ENCODE assay signal across 21 cellular contexts in the genomic region with DNA sequence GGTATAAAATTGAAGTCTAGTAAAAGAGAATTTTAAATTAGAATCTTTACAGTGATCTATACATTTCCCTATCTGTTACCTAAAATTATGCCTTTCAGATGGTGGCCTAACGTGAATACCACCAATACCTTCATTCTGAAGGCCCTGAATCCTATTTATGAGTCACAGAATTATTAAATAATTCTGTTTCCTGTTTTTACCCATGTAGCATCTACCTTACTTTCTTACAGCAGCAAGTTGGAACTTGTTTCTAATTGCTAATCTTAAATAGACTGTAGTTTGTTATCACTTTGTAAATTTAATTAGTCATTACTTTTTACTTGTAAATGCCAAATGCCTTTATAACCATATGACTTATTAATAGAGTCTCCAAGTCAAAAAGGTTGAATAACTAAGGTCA.
"Had no signal": no experiment of that assay in that cellular context is flagged by ENCODE, and none has a peak within 500 bp of the region (broad histone marks: within the 10 kb centered on the region; RNA-seq: fewer than 3 reads in every experiment).

No MANE protein-coding gene starts in this region.

- H3K4me3 Mint-ChIP-seq: activated naive CD8-positive, alpha-beta T cell treated with anti-CD3 and anti-CD28 coated beads for 36 hours; activated T-cell treated with anti-CD3 and anti-CD28 coated beads, Interleukin-2, amount 50 U/mL, for 4 hours; dendritic cell treated with granulocyte-macrophage colony-stimulating factor and Interleukin-4, amounts not matched to agents 40 ng/mL and 50 ng/mL, for 4 days; natural killer cell treated with Interleukin-12 subunit alpha and Interleukin-12 subunit beta and Interleukin-15 and Interleukin-18, amount 100 ng/mL, for 72 hours; stimulated activated effector memory CD8-positive, alpha-beta T cell treated with anti-CD3 and anti-CD28 coated beads, Interleukin-12 subunit alpha, Interleukin-12 subunit beta, amount 100 ng/mL, for 72 hours; stimulated activated naive CD8-positive, alpha-beta T cell treated with anti-CD3 and anti-CD28 coated beads, Interleukin-15, amount 100 ng/mL, for 72 hours; T-helper 1 cell treated with Interleukin-12 subunit alpha and Interleukin-12 subunit beta and Interleukin-4 antibody, amounts not matched to agents 30 μg/mL and 1 μg/mL, for 36 hours; WTC11 had no signal

- H3K9me3 Mint-ChIP-seq: activated naive CD8-positive, alpha-beta T cell treated with anti-CD3 and anti-CD28 coated beads for 36 hours; activated T-cell treated with anti-CD3 and anti-CD28 coated beads, Interleukin-2, amount 50 U/mL, for 4 hours; activated T-helper 2 cell treated with anti-CD3 and anti-CD28 coated beads, Interferon-gamma antibody, Interleukin-2, Interleukin-4, amounts not matched to agents 10 μg/mL and 5 μg/mL and 100 μg/mL, durations not matched to agents 14 hours and 24 hours and 36 hours; dendritic cell treated with granulocyte-macrophage colony-stimulating factor and Interleukin-4, amounts not matched to agents 40 ng/mL and 50 ng/mL, for 4 days; natural killer cell treated with Interleukin-12 subunit alpha and Interleukin-12 subunit beta and Interleukin-15 and Interleukin-18, amount 100 ng/mL, for 72 hours; stimulated activated effector memory CD8-positive, alpha-beta T cell treated with anti-CD3 and anti-CD28 coated beads, Interleukin-12 subunit alpha, Interleukin-12 subunit beta, amount 100 ng/mL, for 72 hours; stimulated activated naive CD8-positive, alpha-beta T cell treated with anti-CD3 and anti-CD28 coated beads, Interleukin-15, amount 100 ng/mL, for 72 hours; T-helper 1 cell treated with Interleukin-12 subunit alpha and Interleukin-12 subunit beta and Interleukin-4 antibody, amounts not matched to agents 30 μg/mL and 1 μg/mL, for 36 hours; WTC11 had no signal

- H3K27ac ChIP-seq: cardiac muscle cell, left lung, right atrium auricular region, suprapubic skin, tibial nerve had no signal

- H3K4me1 Mint-ChIP-seq: activated naive CD8-positive, alpha-beta T cell treated with anti-CD3 and anti-CD28 coated beads for 36 hours; stimulated activated effector memory CD8-positive, alpha-beta T cell treated with anti-CD3 and anti-CD28 coated beads, Interleukin-12 subunit alpha, Interleukin-12 subunit beta, amount 100 ng/mL, for 72 hours; stimulated activated naive CD8-positive, alpha-beta T cell treated with anti-CD3 and anti-CD28 coated beads, Interleukin-15, amount 100 ng/mL, for 72 hours had no signal

- H3K4me3 ChIP-seq: cardiac muscle cell, left lung, right atrium auricular region, suprapubic skin, tibial nerve had no signal

- H3K27me3 Mint-ChIP-seq: dendritic cell treated with granulocyte-macrophage colony-stimulating factor and Interleukin-4, amounts not matched to agents 40 ng/mL and 50 ng/mL, for 4 days; natural killer cell treated with Interleukin-12 subunit alpha and Interleukin-12 subunit beta and Interleukin-15 and Interleukin-18, amount 100 ng/mL, for 72 hours; progenitor cell of endocrine pancreas; stimulated activated naive CD8-positive, alpha-beta T cell treated with anti-CD3 and anti-CD28 coated beads, Interleukin-15, amount 100 ng/mL, for 72 hours had no signal

- H3K27ac Mint-ChIP-seq: activated naive CD8-positive, alpha-beta T cell treated with anti-CD3 and anti-CD28 coated beads for 36 hours; activated T-helper 2 cell treated with anti-CD3 and anti-CD28 coated beads, Interferon-gamma antibody, Interleukin-2, Interleukin-4, amounts not matched to agents 10 μg/mL and 5 μg/mL and 100 μg/mL, durations not matched to agents 14 hours and 24 hours and 36 hours; dendritic cell treated with granulocyte-macrophage colony-stimulating factor and Interleukin-4, amounts not matched to agents 40 ng/mL and 50 ng/mL, for 4 days; natural killer cell treated with Interleukin-12 subunit alpha and Interleukin-12 subunit beta and Interleukin-15 and Interleukin-18, amount 100 ng/mL, for 72 hours; progenitor cell of endocrine pancreas; stimulated activated effector memory CD8-positive, alpha-beta T cell treated with anti-CD3 and anti-CD28 coated beads, Interleukin-12 subunit alpha, Interleukin-12 subunit beta, amount 100 ng/mL, for 72 hours; stimulated activated naive CD8-positive, alpha-beta T cell treated with anti-CD3 and anti-CD28 coated beads, Interleukin-15, amount 100 ng/mL, for 72 hours; T-helper 1 cell treated with Interleukin-12 subunit alpha and Interleukin-12 subunit beta and Interleukin-4 antibody, amounts not matched to agents 30 μg/mL and 1 μg/mL, for 36 hours; WTC11 had no signal

- H3K36me3 Mint-ChIP-seq: activated naive CD8-positive, alpha-beta T cell treated with anti-CD3 and anti-CD28 coated beads for 36 hours; natural killer cell treated with Interleukin-12 subunit alpha and Interleukin-12 subunit beta and Interleukin-15 and Interleukin-18, amount 100 ng/mL, for 72 hours; stimulated activated effector memory CD8-positive, alpha-beta T cell treated with anti-CD3 and anti-CD28 coated beads, Interleukin-12 subunit alpha, Interleukin-12 subunit beta, amount 100 ng/mL, for 72 hours; WTC11 had no signal

- DNase-seq: activated naive CD4-positive, alpha-beta T cell; activated naive CD8-positive, alpha-beta T cell treated with anti-CD3 and anti-CD28 coated beads for 36 hours; activated T-cell treated with anti-CD3 and anti-CD28 coated beads, Interleukin-2, amount 50 U/mL, for 4 hours; effector CD8-positive, alpha-beta T cell; kidney glomerular epithelial cell; left lung; midbrain; stimulated activated CD4-positive, alpha-beta T cell treated with anti-CD3 and anti-CD28 coated beads, Interleukin-2, amount 100 ng/mL, for 24 hours; stimulated activated naive CD8-positive, alpha-beta T cell treated with anti-CD3 and anti-CD28 coated beads, Interleukin-15, amount 100 ng/mL, for 72 hours; T1000 had no signal

- ATAC-seq: activated T-cell treated with anti-CD3 and anti-CD28 coated beads, Interleukin-2, amount 50 U/mL, for 4 hours; left lung; natural killer cell treated with Interleukin-12 subunit alpha and Interleukin-12 subunit beta and Interleukin-15 and Interleukin-18, amount 100 ng/mL, for 72 hours; stimulated activated effector memory CD8-positive, alpha-beta T cell treated with anti-CD3 and anti-CD28 coated beads, Interleukin-12 subunit alpha, Interleukin-12 subunit beta, amount 100 ng/mL, for 72 hours; stimulated activated naive CD8-positive, alpha-beta T cell treated with anti-CD3 and anti-CD28 coated beads, Interleukin-15, amount 100 ng/mL, for 72 hours; WTC11 had no signal

- H3K4me1 ChIP-seq: right atrium auricular region, tibial nerve had no signal

- H3K9me3 ChIP-seq: left lung, right atrium auricular region, suprapubic skin, tibial nerve had no signal
